Comparison of ENCODE assay signal across 8 cellular contexts in genomic region chr20:24993337-24994185, GRCh38. TPM values are rescaled to one million over a fixed set of nuclear protein-coding genes. Genes with fewer than 3 reads are reported as not detected.
DNase-seq lines count a peak whose midpoint lies in the region; FAIRE-seq and TF ChIP-seq lines count a peak whose summit lies in the region.

No MANE protein-coding gene starts in this region.

- peak overlapping the region; percentile 96 to 97 for H3K27ac ChIP-seq in breast epithelium
- peak overlapping the region; percentile 94 for H3K27ac ChIP-seq in stomach smooth muscle (ENCODE audit: low read length)

- DNase-seq in ACHN (peak; percentile 62), GM12865 (ENCODE audit: low read depth) (no peak), NCI-H510A treated with DMSO at 0.1 percent for 48 hours (lab: John Stamatoyannopoulos, UW) (peak; percentile 93), breast epithelium (ENCODE audit: low spot score in 2 of 2) (no peak), kidney tubule cell (ENCODE audit: low spot score) (peak; percentile 65), GM19239 (ENCODE audit: insufficient read length, low spot score) (no peak), activated gamma-delta T cell (lab: John Stamatoyannopoulos, UW) (no peak)

- H3K27me3 ChIP-seq in breast epithelium: no peaks in the 10 kb centered on the region
- H3K27me3 ChIP-seq in stomach smooth muscle (ENCODE audit: control insufficient read depth in 1 of 2, insufficient read depth in 2 of 2, low read length in 2 of 2): no peaks in the 10 kb centered on the region

- no peak for TF ChIP-seq POLR2A in breast epithelium (IDR thresholded peaks at IDR 0.05)

- in situ Hi-C loops in ACHN (cut with HindIII; ENCODE audit: low pct_ligation_motif_present, low pct_unique_long_range_greater_than_20kb, low sequenced_read_pairs): no loop called here

- H3K36me3 ChIP-seq in breast epithelium: no peaks in the 10 kb centered on the region
- H3K36me3 ChIP-seq in stomach smooth muscle (ENCODE audit: control insufficient read depth in 2 of 2, insufficient read depth in 2 of 2, low read length in 2 of 2): peaks cover 0 to 2% of the 10 kb centered on the region in 2 donors

- TF ChIP-seq CTCF in GM12865 (IDR thresholded peaks at IDR 0.05; ENCODE audit: insufficient read depth, low read depth, low read length, missing control alignments) (peak; percentile 6), breast epithelium (IDR thresholded peaks at IDR 0.05) (peak in 2 of 3 donors; percentile 36 to 39)

- intact Hi-C loops in breast epithelium (cut with DNase I; ENCODE audit: low total_unique reads): loop anchor here (5.0 kb wide), 1 partner anchor 64 kb away; the partner anchor contains the start of gene ACSS1

- H3K4me3 ChIP-seq in GM12865 (ENCODE audit: low read depth, low read length) (peak overlapping the region; percentile 90), breast epithelium (peak overlapping the region; percentile 79 to 85 (median 85)), stomach smooth muscle (ENCODE audit: low read length in 2 of 2) (peak overlapping the region; percentile 91 to 96)

- H3K9me3 ChIP-seq in breast epithelium: no peaks in the 10 kb centered on the region
- H3K9me3 ChIP-seq in stomach smooth muscle (ENCODE audit: control insufficient read depth in 2 of 2, low read length in 2 of 2): no peaks in the 10 kb centered on the region

- FAIRE-seq in GM19239 (lab: Jason Lieb, UNC): no peak

- H3K4me1 ChIP-seq in breast epithelium: peaks cover 3 to 15% of the 10 kb centered on the region in 2 donors
- H3K4me1 ChIP-seq in stomach smooth muscle (ENCODE audit: control insufficient read depth, insufficient read depth, low read length): peaks cover 50% of the 10 kb centered on the region

- peak overlapping the region; percentile 94 to 95 for H3K9ac ChIP-seq in stomach smooth muscle (ENCODE audit: low read length in 2 of 2)

RNA-seq across cellular contexts. Expression of gene APMAP, which starts 1.0 kb away (rescaled TPM):
- total RNA-seq in breast epithelium: 100 to 1,000 TPM in 2 of 3 donors, 10 to 100 TPM in 1; 83.2 to 184 (median 101) TPM

RNA-seq across cellular contexts. Expression of gene CST7, which starts 44.5 kb away (rescaled TPM):
- total RNA-seq in breast epithelium: 1 to 10 TPM in 2 of 3 donors, under 1 TPM in 1; 0.33 to 2.5 (median 1.8) TPM

Comparison
In these comparisons a context has a peak if more than half of its experiments do, and no peak if none do; other contexts are left out.
1. DNase-seq: peak in ACHN (single experiment), NCI-H510A treated with DMSO at 0.1 percent for 48 hours (single experiment) and kidney tubule cell (single experiment); none in GM12865 (single experiment), breast epithelium (0 of 2), GM19239 (single experiment) and activated gamma-delta T cell (single experiment).
2. Peak in every context shown above with its lines, with median percentiles within 50 percentile points of each other: H3K4me3 ChIP-seq.